ENCODE assay signal across 8 cellular contexts in genomic region chr9:130835441-130836298, GRCh38. TPM values are rescaled to one million over a fixed set of nuclear protein-coding genes. Genes with fewer than 3 reads are reported as not detected.
DNase-seq lines count a peak whose midpoint lies in the region; ATAC-seq, FAIRE-seq and TF ChIP-seq lines count a peak whose summit lies in the region.

No MANE protein-coding gene starts in this region.

- peak overlapping the region; percentile 96 for H3K4me3 Mint-ChIP-seq in T-helper 17 cell

- CTCF ChIA-PET in AG04449 (lab: Yijun Ruan, JAX) (interaction anchor here (1.3 to 2.0 kb wide), 3 partner anchors 11 to 135 kb away, joined by 5 to 10 read pairs (median 5); no protein-coding TSS in a partner anchor), HepG2 (lab: Yijun Ruan, JAX; ENCODE audit: low intra/inter-chr PET ratio, low total read pairs) (no interaction called here)

- no peaks in the 10 kb centered on the region for H3K36me3 ChIP-seq in HepG2 (replicated peaks in 1 of 2; ENCODE audit: control insufficient read depth in 1 of 2, insufficient read depth in 2 of 2, low read length in 2 of 2)

- peaks cover 50% of the 10 kb centered on the region for H3K79me2 ChIP-seq in HepG2 (ENCODE audit: insufficient read depth, low read length)

- peaks cover 33% of the 10 kb centered on the region for H3K4me1 Mint-ChIP-seq in T-helper 17 cell

- no peak for DNase-seq in AG04449 (ENCODE audit: low read depth, low spot score)
- no peak for DNase-seq in T-helper 17 cell
- peak; percentile 55 for DNase-seq in choroid plexus epithelial cell (ENCODE audit: low read depth)
- no peak for DNase-seq in HepG2 (ENCODE audit: low spot score)
- peak in 2 of 3 donors; percentile 11 to 31 for DNase-seq in stimulated activated CD4-positive, alpha-beta T cell treated with anti-CD3 and anti-CD28 coated beads, TNF-alpha, amount 100 ng/mL, for 48 hours (ENCODE audit: low read depth in 3 of 3)

- no peaks in the 10 kb centered on the region for H4K20me1 ChIP-seq in HepG2 (ENCODE audit: insufficient read depth, low read length)

- peak overlapping the region; percentile 79 for H3K27ac ChIP-seq in HepG2 (ENCODE audit: extremely low read length, insufficient read depth, low read length)

- intact Hi-C loops in HepG2 (cut with micrococcal nuclease; ENCODE audit: unreplicated experiment), result loop anchor here (10.0 kb wide), 1 partner anchor 121 kb away; no protein-coding TSS in a partner anchor

- H3K9me3 ChIP-seq in T-helper 17 cell (ENCODE audit: control insufficient read depth, low read length, poor library complexity, severe bottlenecking) (no peaks in the 10 kb centered on the region), HepG2 (ENCODE audit: low read length) (no peaks in the 10 kb centered on the region)

- TF ChIP-seq CTCF in AG04449 (IDR thresholded peaks at IDR 0.05; ENCODE audit: insufficient read depth, low read length, missing control alignments) (no peak), choroid plexus epithelial cell (conservative IDR thresholded peaks at IDR 0.05; ENCODE audit: low read depth, low read length) (no peak), HepG2 (CRISPR knock-in tag; IDR thresholded peaks at IDR 0.05) (0 out of 2 replicates have a peak, but pooled peaks have one; percentile 8)

- no peaks in the 10 kb centered on the region for H3K27me3 ChIP-seq in HepG2 (ENCODE audit: control insufficient read depth in 1 of 2, insufficient read depth in 2 of 2, low read length in 2 of 2)

- peak overlapping the region; percentile 92 for H3K9ac ChIP-seq in HepG2 (ENCODE audit: insufficient read depth, low read depth, low read length)

- H3K27me3 Mint-ChIP-seq in T-helper 17 cell, result no peaks in the 10 kb centered on the region

- ATAC-seq in GM18861 (IDR thresholded peaks at IDR 0.05; ENCODE audit: unreplicated experiment) (peak; percentile 11), HG03460 (IDR thresholded peaks at IDR 0.05; ENCODE audit: unreplicated experiment) (peak; percentile 4), T-helper 17 cell (peak; percentile 31), HepG2 (peak; percentile 24), HG02840 (IDR thresholded peaks at IDR 0.05; ENCODE audit: low FRiP score, unreplicated experiment) (no peak)

- peaks cover 2% of the 10 kb centered on the region for H3K36me3 Mint-ChIP-seq in T-helper 17 cell (ENCODE audit: low read depth)

- H3K4me2 ChIP-seq in HepG2 (ENCODE audit: low read depth, low read length), result peak overlapping the region; percentile 93

- H3K4me3 ChIP-seq in AG04449 (ENCODE audit: low read depth, low read length) (peak overlapping the region; percentile 78), choroid plexus epithelial cell (ENCODE audit: low read depth, low read length) (peak overlapping the region; percentile 80), HepG2 (replicated peaks in 1 of 3; ENCODE audit: insufficient read depth in 1 of 3, low read depth in 2 of 3, low read length in 3 of 3) (peak overlapping the region; percentile 66 to 92 (median 81))

- no peak for TF ChIP-seq EP300 in HepG2 (IDR thresholded peaks at IDR 0.05; ENCODE audit: low read depth in 2 of 2, low read length in 2 of 2)
- TF ChIP-seq EP300 in HepG2 (CRISPR knock-in tag; IDR thresholded peaks at IDR 0.05; ENCODE audit: borderline replicate concordance), result no peak

- H2AFZ ChIP-seq in HepG2 (ENCODE audit: low read length), result no peak overlapping the region

- WGBS in HepG2 (ENCODE audit: low lambda C conversion rate), result 1% methylated on average over 43 of the region's 44 CpGs

- no peak for TF ChIP-seq RAD21 in HepG2 (CRISPR knock-in tag; IDR thresholded peaks at IDR 0.05)

- no peak; a peak in 1 of 4 replicates for TF ChIP-seq POLR2A in HepG2 (IDR thresholded peaks at IDR 0.05; ENCODE audit: insufficient read depth in 1 of 2, low read depth in 2 of 2, low read length in 2 of 2)

- H3K4me1 ChIP-seq in HepG2 (ENCODE audit: insufficient read depth, low read length), result peaks cover 44% of the 10 kb centered on the region

- in situ Hi-C loops in HepG2 (cut with HindIII; ENCODE audit: extremely low pct_ligation_motif_present, low pct_unique_long_range_greater_than_20kb), result no loop called here

- POLR2A ChIA-PET in AG04449 (lab: Yijun Ruan, JAX), result interaction anchor here (0.6 to 3.6 kb wide), 3 partner anchors 11 to 23 kb away, joined by 3 to 19 read pairs (median 4); no protein-coding TSS in a partner anchor
- POLR2A ChIA-PET in HepG2 (lab: Yijun Ruan, JAX), result no interaction called here

- BruUV-seq in HepG2 (replicated peaks; lab: Mats Ljungman, UMichigan), result TSS peak; percentile 47

- H3K27ac Mint-ChIP-seq in T-helper 17 cell, result peak overlapping the region; percentile 91

- FAIRE-seq in HepG2 (lab: Jason Lieb, UNC), result no peak

TF ChIP-seq in HepG2, 621 proteins besides CTCF, POLR2A, EP300 and RAD21 (continues in another document):
- TF ChIP-seq UBTF (CRISPR knock-in tag; IDR thresholded peaks at IDR 0.05) (peak; percentile 58), ZNF512 (CRISPR knock-in tag; IDR thresholded peaks at IDR 0.05) (peak; percentile 82), ARNT2 (CRISPR knock-in tag; IDR thresholded peaks at IDR 0.05; ENCODE audit: low read depth) (0 out of 2 replicates have a peak, but pooled peaks have one; percentile 5), XRCC5 (optimal IDR thresholded peaks at IDR 0.05; ENCODE audit: low read length) (peak; percentile 20), LCORL (IDR thresholded peaks at IDR 0.05) (no peak), LCORL (CRISPR knock-in tag; IDR thresholded peaks at IDR 0.05) (0 out of 2 replicates have a peak, but pooled peaks have one; percentile 46), ZNF816 (CRISPR knock-in tag; IDR thresholded peaks at IDR 0.05; ENCODE audit: borderline replicate concordance) (0 out of 2 replicates have a peak, but pooled peaks have one; percentile 11), ZBTB14 (CRISPR knock-in tag; IDR thresholded peaks at IDR 0.05) (peak; percentile 76)

RNA-seq across cellular contexts. Expression of gene ABL1, which starts 0.6 kb away (rescaled TPM):
- total RNA-seq in T-helper 17 cell, result 10 to 100 TPM; 34.9 to 35.8 TPM
- 19.3 and 20.4 TPM in 2 replicates for total RNA-seq in HepG2 (2016; rRNA removed; fragmentation: Illumina TruSeq; extraction: Trizol)
- 2.2 and 2.4 TPM in 2 replicates for total RNA-seq in HepG2 (2016; cell fraction: cytosol; rRNA removed; fragmentation: Illumina TruSeq; extraction: Trizol; ENCODE audit: low read depth)
- 15.8 and 21.7 TPM in 2 replicates for total RNA-seq in HepG2 (2016; cell fraction: insoluble cytoplasmic fraction; rRNA removed; fragmentation: Illumina TruSeq; extraction: Trizol)
- total RNA-seq in HepG2 (2016; cell fraction: membrane; rRNA removed; fragmentation: Illumina TruSeq; extraction: Trizol), result 9.2 and 9.8 TPM in 2 replicates
- 21.9 and 22.1 TPM in 2 replicates for total RNA-seq in HepG2 (2016; cell fraction: nucleus; rRNA removed; fragmentation: Illumina TruSeq; extraction: Trizol)
- polyA plus RNA-seq in HepG2 (2011; rRNA removed), result 10.8 and 14.1 TPM in 2 replicates
- polyA plus RNA-seq in HepG2 (2011; cell fraction: cytosol; rRNA removed), result 11.9 and 13.3 TPM in 2 replicates
- polyA plus RNA-seq in HepG2 (2011; cell fraction: nucleus; rRNA removed), result 13.6 and 15.9 TPM in 2 replicates
- polyA plus RNA-seq in HepG2 (2012), result 17.7 and 20.4 TPM in 2 replicates
- polyA plus RNA-seq in HepG2 (2016; cell fraction: cytosol; fragmentation: Illumina TruSeq; extraction: Trizol; ENCODE audit: low read depth), result 1.8 and 1.9 TPM in 2 replicates
- polyA plus RNA-seq in HepG2 (2016; cell fraction: insoluble cytoplasmic fraction; fragmentation: Illumina TruSeq; extraction: Trizol; ENCODE audit: low read depth), result 15.4 and 23.6 TPM in 2 replicates
- 4.9 and 5.1 TPM in 2 replicates for polyA plus RNA-seq in HepG2 (2016; cell fraction: membrane; fragmentation: Illumina TruSeq; extraction: Trizol; ENCODE audit: low read depth)
- 30.9 and 34.3 TPM in 2 replicates for polyA plus RNA-seq in HepG2 (2016; cell fraction: nucleus; fragmentation: Illumina TruSeq; extraction: Trizol; ENCODE audit: insufficient read depth, low read depth)
- 34.8 and 80.5 TPM in 2 replicates for polyA minus RNA-seq in HepG2 (2011; rRNA and poly(A)+ RNA removed; ENCODE audit: low replicate concordance)
- polyA minus RNA-seq in HepG2 (2011; cell fraction: cytosol; rRNA and poly(A)+ RNA removed), result 19.1 and 20.7 TPM in 2 replicates
- 24.1 and 29.0 TPM in 2 replicates for polyA minus RNA-seq in HepG2 (2011; cell fraction: nucleus; rRNA and poly(A)+ RNA removed)

Comparison
In these comparisons a context has a peak if more than half of its experiments do, and no peak if none do; other contexts are left out.
1. DNase-seq: peak in choroid plexus epithelial cell (single experiment) and stimulated activated CD4-positive, alpha-beta T cell treated with anti-CD3 and anti-CD28 coated beads, TNF-alpha, amount 100 ng/mL, for 48 hours (2 of 3); none in AG04449 (single experiment), T-helper 17 cell (0 of 3) and HepG2 (single experiment).
2. Peak in every context shown above with its lines, with median percentiles within 50 percentile points of each other: H3K4me3 ChIP-seq.